In the genomic region with DNA sequence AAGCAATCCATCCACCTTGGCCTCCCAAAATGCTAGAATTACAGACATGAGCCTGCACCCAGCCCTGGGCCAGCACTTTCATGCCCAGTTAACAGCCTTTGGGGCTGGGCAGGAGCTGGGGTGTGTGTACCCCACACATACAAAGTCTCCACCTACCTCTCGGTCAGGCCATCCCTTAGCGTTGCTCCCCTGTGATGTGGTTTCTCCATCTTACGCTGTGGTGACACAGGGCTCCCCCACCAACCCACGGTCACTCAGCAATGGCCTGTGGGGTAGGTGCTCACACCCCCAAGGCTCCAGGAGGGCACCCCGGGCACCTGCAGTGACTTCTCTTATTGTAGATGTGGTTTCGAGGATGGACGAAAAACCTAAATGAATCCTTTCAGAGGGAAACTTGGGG, we compare ENCODE assay signal across 18 cellular contexts.
"Had no signal": no experiment of that assay in that cellular context is flagged by ENCODE, and none has a peak within 500 bp of the region (broad histone marks: within the 10 kb centered on the region; RNA-seq: fewer than 3 reads in every experiment).

No MANE protein-coding gene starts in this region.

- H3K27ac ChIP-seq: SJCRH30 had no signal

- H3K27me3 ChIP-seq: SJCRH30 had no signal

- H3K36me3 ChIP-seq: SJCRH30 had no signal

- H3K9me3 ChIP-seq: SJCRH30 had no signal

- H3K4me3 ChIP-seq: SJCRH30 had no signal

- ATAC-seq: Panc1, PC-3, SK-N-SH treated with all-trans-retinoic acid at 6 μM for 48 hours had no signal

- DNase-seq: KBM-7, MV-4-11, NCI-H1048, NCI-H1105, NCI-H1417, NCI-H1436 treated with DMSO at 0.1 percent for 48 hours, NCI-H1694, NCI-H187 treated with DMSO at 0.1 percent for 48 hours, NCI-H2029 treated with DMSO at 0.1 percent for 48 hours, NCI-H2227 treated with DMSO at 0.1 percent for 48 hours, NCI-H524, NCI-H526 treated with DMSO at 0.1 percent for 48 hours, NCI-H748 treated with DMSO at 0.1 percent for 48 hours, PC-3, SHP77 treated with DMSO at 0.1 percent for 48 hours, SJCRH30 had no signal
